Comparison of ENCODE assay signal across 24 cellular contexts in genomic region chr14:76434220-76434619, GRCh38. TPM values are rescaled to one million over a fixed set of nuclear protein-coding genes. Genes with fewer than 3 reads are reported as not detected.
A peak's percentile ranks its signal among the peaks of the same experiment; 100 is the strongest.
DNase-seq lines count a peak whose midpoint lies in the region; ATAC-seq, FAIRE-seq and TF ChIP-seq lines count a peak whose summit lies in the region.
"Had no signal": no experiment of that assay in that cellular context is flagged by ENCODE, and none has a peak within 500 bp of the region (broad histone marks: within the 10 kb centered on the region; RNA-seq: fewer than 3 reads in every experiment).

No MANE protein-coding gene starts in this region.

- no peaks in the 10 kb centered on the region for H3K27me3 ChIP-seq in H1 (replicated peaks in 1 of 4; ENCODE audit: control insufficient read depth in 3 of 4, extremely low read depth in 1 of 4, insufficient read depth in 3 of 4, low read length in 3 of 4)
- no peaks in the 10 kb centered on the region for H3K27me3 ChIP-seq in dorsolateral prefrontal cortex

- no peak overlapping the region for H2BK120ac ChIP-seq in H1 (replicated peaks; ENCODE audit: low read depth, low read length)

- H3K23ac ChIP-seq in H1 (ENCODE audit: insufficient read length): no peak overlapping the region

- no peak overlapping the region for H4K8ac ChIP-seq in H1 (ENCODE audit: extremely low read depth, insufficient read depth, low read length)

- TF ChIP-seq POLR2A in H1 (IDR thresholded peaks at IDR 0.05; ENCODE audit: control extremely low read depth in 1 of 2, low read depth in 2 of 2, low read length in 2 of 2): no peak

- no peak overlapping the region for H3K4ac ChIP-seq in H1 (replicated peaks; ENCODE audit: insufficient read length, low read depth, low read length)

- no peak overlapping the region for H2BK20ac ChIP-seq in H1 (ENCODE audit: low read length)

- H4K5ac ChIP-seq in H1 (ENCODE audit: insufficient read length, low read depth, low read length): no peak overlapping the region

- no peak overlapping the region for H4K91ac ChIP-seq in H1 (replicated peaks; ENCODE audit: insufficient read length, low read length)

- H3K27ac ChIP-seq in H1 (ENCODE audit: low read depth, low read length) (no peak overlapping the region), dorsolateral prefrontal cortex (no peak overlapping the region)
- H3K27ac ChIP-seq: A549 had no signal

- no peaks in the 10 kb centered on the region for H4K20me1 ChIP-seq in H1 (replicated peaks in 1 of 2; ENCODE audit: control insufficient read depth in 1 of 2, insufficient read depth in 2 of 2, low read length in 2 of 2)

- H2AK5ac ChIP-seq in H1 (ENCODE audit: low read depth, low read length): no peak overlapping the region

- no peak overlapping the region for H3K9ac ChIP-seq in H1 (replicated peaks in 1 of 4; ENCODE audit: extremely low read depth in 1 of 4, low read depth in 3 of 4, low read length in 3 of 4)

- H3K56ac ChIP-seq in H1 (replicated peaks; ENCODE audit: insufficient read length, low read depth, low read length): no peak overlapping the region

- POLR2A ChIA-PET in H1 (lab: Charles Lee; ENCODE audit: partially characterized antibody): no interaction called here

- 79% methylated on average over 9 of the region's 9 CpGs; no CpG with 5 or more reads in 1 of the 2 experiments for WGBS in H1 (ENCODE audit: extremely low coverage in 1 of 2, insufficient coverage in 1 of 2, insufficient read length in 1 of 2, insufficient replicate concordance in 2 of 2, low coverage in 1 of 2, low lambda C conversion rate in 2 of 2, missing lambda C conversion rate in 1 of 2), 2 experiments

- 0 out of 2 replicates have a peak overlapping the region, but pooled peaks have one; percentile 17 for H2BK12ac ChIP-seq in H1 (ENCODE audit: low read depth, low read length)

- peak; percentile 69 for DNase-seq in DMS79 (lab: John Stamatoyannopoulos, UW)
- DNase-seq in NAMALWA (ENCODE audit: low spot score): peak; percentile 6
- DNase-seq in H1 (ENCODE audit: low read depth in 1 of 2, low spot score in 2 of 2): no peak
- peak; percentile 4 for DNase-seq in renal cortical epithelial cell (ENCODE audit: low read depth)
- DNase-seq in left cardiac atrium: no peak
- no peak for DNase-seq in HuH-7 (ENCODE audit: low spot score)
- DNase-seq in dorsolateral prefrontal cortex: no peak
- DNase-seq: CD8-positive, alpha-beta T cell; DMS153; GDM1; GOT3; Kasumi-1; NCI-H1048; NCI-H1436; NCI-H187 treated with DMSO at 0.1 percent for 48 hours; NCI-H446 treated with DMSO at 0.1 percent for 48 hours; NCI-H526 treated with DMSO at 0.1 percent for 48 hours; SHP77 had no signal

- intact Hi-C loops in left cardiac atrium (cut with DNase I): no loop called here
- intact Hi-C loops in dorsolateral prefrontal cortex (cut with DNase I): no loop called here

- no peak overlapping the region for H2BK5ac ChIP-seq in H1 (ENCODE audit: low read depth, low read length)

- no peak for FAIRE-seq in H1 (lab: Jason Lieb, UNC)
- FAIRE-seq: A549, GM18507 had no signal

- no peaks in the 10 kb centered on the region for H3K36me3 ChIP-seq in H1 (ENCODE audit: control insufficient read depth in 2 of 4, insufficient read depth in 4 of 4, low read length in 3 of 4)

- no peak for ATAC-seq in left cardiac atrium
- no peak for ATAC-seq in HG03095 (IDR thresholded peaks at IDR 0.05; ENCODE audit: unreplicated experiment)
- ATAC-seq: A549; CD8-positive, alpha-beta T cell had no signal

- H3K18ac ChIP-seq in H1 (ENCODE audit: extremely low read depth, low read length): no peak overlapping the region

- no peak for TF ChIP-seq EP300 in H1 (IDR thresholded peaks at IDR 0.05; ENCODE audit: borderline replicate concordance in 1 of 2, low read depth in 2 of 2, low read length in 2 of 2)

- no peak for TF ChIP-seq RAD21 in H1 (IDR thresholded peaks at IDR 0.05 in 1 of 2, conservative IDR thresholded peaks at IDR 0.05 in 1 of 2; ENCODE audit: low read depth in 2 of 2, low read length in 2 of 2)

- no peaks in the 10 kb centered on the region for H3K9me3 ChIP-seq in H1 (ENCODE audit: insufficient read depth in 2 of 2, low read depth in 1 of 2, low read length in 1 of 2)
- H3K9me3 ChIP-seq: A549 had no signal

- TF ChIP-seq CTCF in H1 (IDR thresholded peaks at IDR 0.05; ENCODE audit: control extremely low read depth in 1 of 3, insufficient read depth in 1 of 3, low read depth in 1 of 3, low read length in 3 of 3) (no peak), dorsolateral prefrontal cortex (IDR thresholded peaks at IDR 0.05 in 54 of 56, conservative IDR thresholded peaks at IDR 0.05 in 2 of 56; ENCODE audit: low read depth in 1 of 56, partially characterized antibody in 56 of 56) (no peak)

- no peak overlapping the region for H3K4me2 ChIP-seq in H1 (ENCODE audit: insufficient read depth in 1 of 2, low read depth in 2 of 2, low read length in 2 of 2)
- H3K4me2 ChIP-seq: A549 had no signal

- H3K4me1 ChIP-seq in H1 (replicated peaks in 1 of 4; ENCODE audit: control insufficient read depth in 3 of 4, insufficient read depth in 4 of 4, low read length in 3 of 4): peaks cover 0 to 3% (median 2%) of the 10 kb centered on the region in 4 experiments; a peak in 3 of 7 replicates
- H3K4me1 ChIP-seq: A549 had no signal

- CTCF ChIA-PET in H1 (lab: Charles Lee; ENCODE audit: partially characterized antibody): interaction anchor here (1.0 to 4.8 kb wide), 5 partner anchors 10 to 248 kb away, joined by 3 to 19 read pairs (median 5); no protein-coding TSS in a partner anchor

- no peaks in the 10 kb centered on the region for H3K79me1 ChIP-seq in H1 (ENCODE audit: low read depth, low read length)

- H2BK15ac ChIP-seq in H1 (ENCODE audit: low read length): no peak overlapping the region; the same call in 1 of the 2 replicates

- no peak overlapping the region for H3K14ac ChIP-seq in H1 (ENCODE audit: insufficient read length)

- no peaks in the 10 kb centered on the region for H3K79me2 ChIP-seq in H1 (ENCODE audit: control insufficient read depth in 1 of 2, insufficient read depth in 2 of 2, low read length in 2 of 2)

- H3K23me2 ChIP-seq in H1 (ENCODE audit: low read depth, low read length): no peaks in the 10 kb centered on the region; the same call in 1 of the 2 replicates

- no peak overlapping the region for H3K4me3 ChIP-seq in H1 (ENCODE audit: extremely low read depth in 1 of 4, insufficient read depth in 2 of 4, low read depth in 3 of 4, low read length in 4 of 4)
- no peak overlapping the region for H3K4me3 ChIP-seq in dorsolateral prefrontal cortex
- H3K4me3 ChIP-seq: A549 had no signal

- no peak overlapping the region for H2AFZ ChIP-seq in H1 (ENCODE audit: low read length)

TF ChIP-seq in H1, 55 proteins besides CTCF, POLR2A, EP300 and RAD21:
- no peak for TF ChIP-seq ASH2L (IDR thresholded peaks at IDR 0.05; ENCODE audit: low read length)
- TF ChIP-seq TBP (IDR thresholded peaks at IDR 0.05; ENCODE audit: low read depth, low read length): no peak
- TF ChIP-seq EZH2 (IDR thresholded peaks at IDR 0.05; ENCODE audit: low read depth, low read length, severe bottlenecking): no peak
- no peak for TF ChIP-seq RFX5 (IDR thresholded peaks at IDR 0.05; ENCODE audit: borderline replicate concordance, low read depth, low read length)
- no peak for TF ChIP-seq SIX5 (IDR thresholded peaks at IDR 0.05; ENCODE audit: low read depth, low read length)
- TF ChIP-seq CBX8 (IDR thresholded peaks at IDR 0.05; ENCODE audit: borderline replicate concordance, low read depth, low read length): no peak

RNA-seq across cellular contexts. Expression of gene ESRRB, which starts 58.3 kb away (rescaled TPM):
- total RNA-seq in H1 (2021; fragmentation: NEBNext Ultra II Directional; extraction: Animal tissue kit (Norgen Biotek cat#: 25700)): 0.45 and 0.48 TPM in 2 replicates
- polyA plus RNA-seq in H1 (2011; rRNA removed): 0.19 and 0.29 TPM in 2 replicates
- polyA plus RNA-seq in H1 (2011; cell fraction: cytosol; rRNA removed): 0.19 TPM
- 0.40 TPM for polyA plus RNA-seq in H1 (2011; cell fraction: nucleus; rRNA removed)
- polyA plus RNA-seq in H1 (2012, experiment 1 of 2): 0.11 to 0.17 TPM (median 0.15 TPM) in 3 of 4 replicates, not detected in the other
- polyA plus RNA-seq in H1 (2012, experiment 2 of 2): 0.12 TPM
- 0.32 TPM for polyA plus RNA-seq in H1 (2013, experiment 1 of 2)
- polyA plus RNA-seq in H1 (2013, experiment 2 of 2): 0.39 TPM
- 0.12 and 0.41 TPM in 2 replicates for polyA minus RNA-seq in H1 (2011; rRNA and poly(A)+ RNA removed)
- polyA minus RNA-seq in H1 (2011; cell fraction: cytosol; rRNA and poly(A)+ RNA removed): not detected
- not detected for polyA minus RNA-seq in H1 (2011; cell fraction: nucleus; rRNA and poly(A)+ RNA removed)
- total RNA-seq in renal cortical epithelial cell (not detected in 2 replicates), left cardiac atrium (1 to 10 TPM; 4.3 to 5.5 TPM), dorsolateral prefrontal cortex (1 to 10 TPM in 21 of 120 experiments, under 1 TPM in 97, not detected in 2; 0.19 to 2.4 (median 0.69) TPM)
- total RNA-seq: RPMI7951 had no signal
- polyA plus RNA-seq: BJ, IgD-negative memory B cell had no signal

Comparison
In these comparisons a context has a peak if more than half of its experiments do, and no peak if none do; other contexts are left out.
1. DNase-seq: peak in DMS79 (single experiment), NAMALWA (single experiment) and renal cortical epithelial cell (single experiment); none in H1 (0 of 2), left cardiac atrium (single experiment), HuH-7 (single experiment) and dorsolateral prefrontal cortex (0 of 10).